ENCODE assay signal across 21 cellular contexts in the genomic region with DNA sequence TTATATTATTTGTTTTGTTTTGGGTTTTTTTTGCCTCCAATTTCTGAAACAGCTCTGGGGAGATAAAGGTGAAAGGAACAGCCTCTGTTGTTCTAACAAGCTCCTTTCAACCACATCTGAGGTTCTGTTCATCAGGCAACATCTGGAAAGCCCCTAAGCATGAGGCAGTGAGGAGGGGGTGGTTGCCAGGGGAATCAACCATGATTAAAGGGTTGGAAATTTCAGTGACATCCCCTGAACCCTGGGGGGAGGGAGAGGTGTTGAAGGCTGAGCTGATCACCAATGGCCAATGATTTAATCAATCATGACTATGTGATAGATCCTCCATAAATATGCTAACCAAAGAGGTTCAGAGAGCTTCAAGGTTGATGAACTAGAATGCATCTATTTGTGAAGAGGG.
DNase-seq lines count a peak whose midpoint lies in the region; ATAC-seq, FAIRE-seq and TF ChIP-seq lines count a peak whose summit lies in the region.
"Had no signal": no experiment of that assay in that cellular context is flagged by ENCODE, and none has a peak within 500 bp of the region (broad histone marks: within the 10 kb centered on the region; RNA-seq: fewer than 3 reads in every experiment).

No MANE protein-coding gene starts in this region.

- H3K9me3 ChIP-seq in fibroblast of lung (ENCODE audit: control insufficient read depth, insufficient read depth, low read depth, low read length), result no peaks in the 10 kb centered on the region
- no peaks in the 10 kb centered on the region for H3K9me3 ChIP-seq in CD4-positive, alpha-beta T cell (ENCODE audit: control insufficient read depth, low read length)
- H3K9me3 ChIP-seq: BLaER1 treated with 17β-estradiol and CSF1 and Interleukin-3, amounts not matched to agents 10 nM and 100 nM; esophagus muscularis mucosa; upper lobe of left lung had no signal

- POLR2A ChIA-PET in activated CD4-positive, alpha-beta T cell treated with anti-CD3 and anti-CD28 coated beads for 36 hours (lab: Charles Lee), result no interaction called here
- POLR2A ChIA-PET in CD4-positive, alpha-beta T cell (lab: Charles Lee), result no interaction called here

- H4K20me1 ChIP-seq in fibroblast of lung (ENCODE audit: control insufficient read depth, extremely low read depth, insufficient read depth, low read length), result no peaks in the 10 kb centered on the region
- H4K20me1 ChIP-seq: BLaER1 treated with 17β-estradiol and CSF1 and Interleukin-3, amounts not matched to agents 10 nM and 100 nM had no signal

- H2AFZ ChIP-seq in fibroblast of lung (ENCODE audit: low read length), result no peak overlapping the region

- peak; percentile 28 for DNase-seq in activated CD4-positive, alpha-beta T cell treated with anti-CD3 and anti-CD28 coated beads for 36 hours
- no peak for DNase-seq in activated CD4-positive, alpha-beta T cell treated with anti-CD3 and anti-CD28 coated beads, Interleukin-2, amount 50 U/mL, for 4 hours
- DNase-seq in GM18507 (ENCODE audit: extremely low spot score, insufficient read length, low read depth) (no peak), fibroblast of lung (ENCODE audit: low read depth in 2 of 2) (no peak), coronary artery (ENCODE audit: low spot score) (no peak)
- DNase-seq in CD4-positive, alpha-beta T cell, result no peak
- DNase-seq: 8988T; brain microvascular endothelial cell; head of caudate nucleus; islet precursor cell; NCI-H1417 treated with DMSO at 0.1 percent for 48 hours; NCI-H226; NK-92 treated with Interleukin-12 subunit alpha and Interleukin-12 subunit beta, amount 100 ng/mL, for 24 hours; upper lobe of left lung had no signal

- H3K36me3 Mint-ChIP-seq in activated CD4-positive, alpha-beta T cell treated with anti-CD3 and anti-CD28 coated beads for 36 hours (ENCODE audit: low read depth), result no peaks in the 10 kb centered on the region
- no peaks in the 10 kb centered on the region for H3K36me3 Mint-ChIP-seq in CD4-positive, alpha-beta T cell (ENCODE audit: low read depth)
- H3K36me3 Mint-ChIP-seq: stimulated activated memory B cell treated with anti-CD40 and anti-IgM and Interleukin-4, amounts not matched to agents 10 μg/mL and 1 μg/mL and 100 μg/mL, for 72 hours had no signal

- no peaks in the 10 kb centered on the region for H3K36me3 ChIP-seq in fibroblast of lung (ENCODE audit: control insufficient read depth, insufficient read depth, low read length)
- H3K36me3 ChIP-seq: BLaER1 treated with 17β-estradiol and CSF1 and Interleukin-3, amounts not matched to agents 10 nM and 100 nM; brain microvascular endothelial cell; esophagus muscularis mucosa; upper lobe of left lung had no signal

- CTCF ChIA-PET in activated CD4-positive, alpha-beta T cell treated with anti-CD3 and anti-CD28 coated beads for 36 hours (lab: Charles Lee), result interaction anchor here (1.1 to 1.5 kb wide), 4 partner anchors 43 to 352 kb away, joined by 3 to 6 read pairs (median 4); no protein-coding TSS in a partner anchor
- CTCF ChIA-PET in CD4-positive, alpha-beta T cell (lab: Charles Lee), result no interaction called here

- peaks cover 4% of the 10 kb centered on the region for H3K27me3 Mint-ChIP-seq in activated CD4-positive, alpha-beta T cell treated with anti-CD3 and anti-CD28 coated beads for 36 hours
- H3K27me3 Mint-ChIP-seq in CD4-positive, alpha-beta T cell, result peaks cover 5% of the 10 kb centered on the region
- H3K27me3 Mint-ChIP-seq: stimulated activated memory B cell treated with anti-CD40 and anti-IgM and Interleukin-4, amounts not matched to agents 10 μg/mL and 1 μg/mL and 100 μg/mL, for 72 hours had no signal

- FAIRE-seq in GM18507 (lab: Jason Lieb, UNC), result peak; percentile 47

- peak; percentile 63 for ATAC-seq in activated CD4-positive, alpha-beta T cell treated with anti-CD3 and anti-CD28 coated beads for 36 hours
- ATAC-seq in HG02870 (IDR thresholded peaks at IDR 0.05; ENCODE audit: unreplicated experiment), result peak; percentile 74
- no peak for ATAC-seq in CD4-positive, alpha-beta T cell (ENCODE audit: poor library complexity)
- ATAC-seq in HG02571 (IDR thresholded peaks at IDR 0.05; ENCODE audit: unreplicated experiment), result no peak
- ATAC-seq: Right ventricle myocardium inferior; sciatic nerve; stimulated activated memory B cell treated with anti-CD40 and anti-IgM and Interleukin-4, amounts not matched to agents 10 μg/mL and 1 μg/mL and 100 μg/mL, for 72 hours had no signal

- H3K4me3 Mint-ChIP-seq in activated CD4-positive, alpha-beta T cell treated with anti-CD3 and anti-CD28 coated beads for 36 hours, result no peak overlapping the region
- H3K4me3 Mint-ChIP-seq in CD4-positive, alpha-beta T cell, result no peak overlapping the region
- H3K4me3 Mint-ChIP-seq: stimulated activated memory B cell treated with anti-CD40 and anti-IgM and Interleukin-4, amounts not matched to agents 10 μg/mL and 1 μg/mL and 100 μg/mL, for 72 hours had no signal

- H3K27me3 ChIP-seq in fibroblast of lung (ENCODE audit: control insufficient read depth, insufficient read depth, low read length), result no peaks in the 10 kb centered on the region
- H3K27me3 ChIP-seq in CD4-positive, alpha-beta T cell (ENCODE audit: control insufficient read depth, insufficient read depth, low read length), result no peaks in the 10 kb centered on the region
- H3K27me3 ChIP-seq: BLaER1 treated with 17β-estradiol and CSF1 and Interleukin-3, amounts not matched to agents 10 nM and 100 nM; brain microvascular endothelial cell; esophagus muscularis mucosa; upper lobe of left lung had no signal

- H3K27ac Mint-ChIP-seq in activated CD4-positive, alpha-beta T cell treated with anti-CD3 and anti-CD28 coated beads for 36 hours, result no peak overlapping the region
- H3K27ac Mint-ChIP-seq in CD4-positive, alpha-beta T cell, result no peak overlapping the region
- H3K27ac Mint-ChIP-seq: stimulated activated memory B cell treated with anti-CD40 and anti-IgM and Interleukin-4, amounts not matched to agents 10 μg/mL and 1 μg/mL and 100 μg/mL, for 72 hours had no signal

- TF ChIP-seq CTCF in fibroblast of lung (conservative IDR thresholded peaks at IDR 0.05 in 1 of 2, IDR thresholded peaks at IDR 0.05 in 1 of 2; ENCODE audit: low read depth in 1 of 2, low read length in 2 of 2) (no peak), coronary artery (IDR thresholded peaks at IDR 0.05) (no peak)
- TF ChIP-seq CTCF in CD4-positive, alpha-beta T cell (IDR thresholded peaks at IDR 0.05), result no peak

- peaks cover 4% of the 10 kb centered on the region for H3K4me1 ChIP-seq in fibroblast of lung (ENCODE audit: control insufficient read depth, extremely low read depth, insufficient read depth, low read length)
- H3K4me1 ChIP-seq: BLaER1 treated with 17β-estradiol and CSF1 and Interleukin-3, amounts not matched to agents 10 nM and 100 nM had no signal

- H3K79me2 ChIP-seq in fibroblast of lung (ENCODE audit: control insufficient read depth, insufficient read depth, low read length), result no peaks in the 10 kb centered on the region

- H3K27ac ChIP-seq in fibroblast of lung (ENCODE audit: insufficient read depth, low read length) (no peak overlapping the region), coronary artery (no peak overlapping the region)
- H3K27ac ChIP-seq in CD4-positive, alpha-beta T cell (ENCODE audit: low read depth, low read length), result no peak overlapping the region
- H3K27ac ChIP-seq: BLaER1 treated with 17β-estradiol and CSF1 and Interleukin-3, amounts not matched to agents 10 nM and 100 nM; brain microvascular endothelial cell; esophagus muscularis mucosa had no signal

- peaks cover 7% of the 10 kb centered on the region for H3K4me1 Mint-ChIP-seq in activated CD4-positive, alpha-beta T cell treated with anti-CD3 and anti-CD28 coated beads for 36 hours
- H3K4me1 Mint-ChIP-seq in CD4-positive, alpha-beta T cell (ENCODE audit: low read depth), result peaks cover 4% of the 10 kb centered on the region
- H3K4me1 Mint-ChIP-seq: stimulated activated memory B cell treated with anti-CD40 and anti-IgM and Interleukin-4, amounts not matched to agents 10 μg/mL and 1 μg/mL and 100 μg/mL, for 72 hours had no signal

- intact Hi-C loops in activated CD4-positive, alpha-beta T cell treated with anti-CD3 and anti-CD28 coated beads for 36 hours (cut with DNase I, micrococcal nuclease), result loop anchor here in 1 of 2 experiments (2.0 kb wide), 1 partner anchor 63 kb away; no protein-coding TSS in a partner anchor
- intact Hi-C loops in CD4-positive, alpha-beta T cell (cut with DNase I, micrococcal nuclease), result no loop called here

- H3K4me3 ChIP-seq in fibroblast of lung (replicated peaks in 1 of 4; ENCODE audit: control extremely low read depth in 1 of 4, insufficient read depth in 1 of 4, low read depth in 3 of 4, low read length in 4 of 4) (no peak overlapping the region), coronary artery (no peak overlapping the region)
- H3K4me3 ChIP-seq: BLaER1 treated with 17β-estradiol and CSF1 and Interleukin-3, amounts not matched to agents 10 nM and 100 nM; esophagus muscularis mucosa; upper lobe of left lung had no signal

- H3K9me3 Mint-ChIP-seq in activated CD4-positive, alpha-beta T cell treated with anti-CD3 and anti-CD28 coated beads for 36 hours (ENCODE audit: low read depth), result no peaks in the 10 kb centered on the region
- H3K9me3 Mint-ChIP-seq in CD4-positive, alpha-beta T cell, result no peaks in the 10 kb centered on the region
- H3K9me3 Mint-ChIP-seq: stimulated activated memory B cell treated with anti-CD40 and anti-IgM and Interleukin-4, amounts not matched to agents 10 μg/mL and 1 μg/mL and 100 μg/mL, for 72 hours had no signal

- H3K4me2 ChIP-seq in fibroblast of lung (ENCODE audit: extremely low read depth, insufficient read depth, low read length), result peak overlapping the region; percentile 29
- H3K4me2 ChIP-seq: BLaER1 treated with 17β-estradiol and CSF1 and Interleukin-3, amounts not matched to agents 10 nM and 100 nM had no signal

- no peak overlapping the region for H3K9ac ChIP-seq in fibroblast of lung (ENCODE audit: insufficient read depth, low read length)
- H3K9ac ChIP-seq: BLaER1 treated with 17β-estradiol and CSF1 and Interleukin-3, amounts not matched to agents 10 nM and 100 nM had no signal

Comparison
In these comparisons a context has a peak if more than half of its experiments do, and no peak if none do; other contexts are left out.
1. ATAC-seq: peak in activated CD4-positive, alpha-beta T cell treated with anti-CD3 and anti-CD28 coated beads for 36 hours (single experiment) and HG02870 (single experiment); none in CD4-positive, alpha-beta T cell (single experiment) and HG02571 (single experiment).